ENCODE assay signal across 8 cellular contexts in the genomic region with DNA sequence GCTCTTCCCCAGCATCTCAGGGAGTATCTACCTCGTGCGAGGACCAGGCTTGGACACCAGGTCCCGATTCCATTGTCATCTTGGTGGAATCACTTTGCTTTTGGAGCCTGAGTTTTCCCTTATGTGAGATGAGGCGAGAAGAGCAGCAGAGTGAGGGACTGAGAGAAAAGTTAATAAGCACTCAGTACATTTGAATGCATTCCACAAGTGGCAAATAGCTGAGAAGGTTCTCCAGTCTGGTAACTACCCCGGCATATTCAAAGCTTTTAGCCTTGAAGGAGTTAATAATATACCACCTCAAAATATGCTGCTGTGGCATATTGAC. TPM values are rescaled to one million over a fixed set of nuclear protein-coding genes. Genes with fewer than 3 reads are reported as not detected.
DNase-seq lines count a peak whose midpoint lies in the region; ATAC-seq and TF ChIP-seq lines count a peak whose summit lies in the region.

No MANE protein-coding gene starts in this region.

- WGBS in gastroesophageal sphincter (ENCODE audit: low coverage in 1 of 2), 2 donors: 43% methylated on average over 5 of the region's 5 CpGs; no CpG with 5 or more reads in 1 of the 2 donors

- H3K4me3 Mint-ChIP-seq in stimulated activated memory B cell treated with anti-CD40 and anti-IgM and Interleukin-4, amounts not matched to agents 10 μg/mL and 1 μg/mL and 100 μg/mL, for 72 hours: peak overlapping the region; percentile 99

- ATAC-seq in gastroesophageal sphincter: no peak
- ATAC-seq in stimulated activated memory B cell treated with anti-CD40 and anti-IgM and Interleukin-4, amounts not matched to agents 10 μg/mL and 1 μg/mL and 100 μg/mL, for 72 hours: no peak

- H3K4me3 ChIP-seq in gastroesophageal sphincter: peak overlapping the region; percentile 66 to 69

- no peaks in the 10 kb centered on the region for H3K9me3 ChIP-seq in gastroesophageal sphincter

- peak; percentile 53 for DNase-seq in NCI-H1105 (lab: John Stamatoyannopoulos, UW)
- no peak for DNase-seq in NCI-H1105 treated with DMSO at 0.1 percent for 48 hours (lab: John Stamatoyannopoulos, UW)
- DNase-seq in KG1 (lab: John Stamatoyannopoulos, UW): no peak
- no peak for DNase-seq in effector CD4-positive, alpha-beta T cell
- DNase-seq in A172 (ENCODE audit: low spot score): no peak

- peaks cover 2 to 26% (median 2%) of the 10 kb centered on the region in 3 donors for H3K4me1 ChIP-seq in gastroesophageal sphincter

- TF ChIP-seq EP300 in gastroesophageal sphincter (IDR thresholded peaks at IDR 0.05): no peak

- peak overlapping the region; percentile 98 for H3K27ac Mint-ChIP-seq in stimulated activated memory B cell treated with anti-CD40 and anti-IgM and Interleukin-4, amounts not matched to agents 10 μg/mL and 1 μg/mL and 100 μg/mL, for 72 hours

- peaks cover 65% of the 10 kb centered on the region for H3K4me1 Mint-ChIP-seq in stimulated activated memory B cell treated with anti-CD40 and anti-IgM and Interleukin-4, amounts not matched to agents 10 μg/mL and 1 μg/mL and 100 μg/mL, for 72 hours

- H3K36me3 ChIP-seq in gastroesophageal sphincter: no peaks in the 10 kb centered on the region

- TF ChIP-seq CTCF in VCaP (conservative IDR thresholded peaks at IDR 0.05) (no peak), gastroesophageal sphincter (IDR thresholded peaks at IDR 0.05) (no peak)

- no peak for TF ChIP-seq POLR2A in gastroesophageal sphincter (IDR thresholded peaks at IDR 0.05)

- H3K27me3 Mint-ChIP-seq in stimulated activated memory B cell treated with anti-CD40 and anti-IgM and Interleukin-4, amounts not matched to agents 10 μg/mL and 1 μg/mL and 100 μg/mL, for 72 hours: no peaks in the 10 kb centered on the region

- no peaks in the 10 kb centered on the region for H3K27me3 ChIP-seq in gastroesophageal sphincter

- H3K27ac ChIP-seq in VCaP (peak overlapping the region; percentile 69), gastroesophageal sphincter (peak overlapping the region; percentile 80 to 96 (median 91))

- H3K9me3 Mint-ChIP-seq in stimulated activated memory B cell treated with anti-CD40 and anti-IgM and Interleukin-4, amounts not matched to agents 10 μg/mL and 1 μg/mL and 100 μg/mL, for 72 hours: no peaks in the 10 kb centered on the region

- H3K36me3 Mint-ChIP-seq in stimulated activated memory B cell treated with anti-CD40 and anti-IgM and Interleukin-4, amounts not matched to agents 10 μg/mL and 1 μg/mL and 100 μg/mL, for 72 hours: no peaks in the 10 kb centered on the region

RNA-seq across cellular contexts. Expression of gene GALC, which starts 0.5 kb away (rescaled TPM):
- total RNA-seq in gastroesophageal sphincter: 10 to 100 TPM; 13.7 to 19.9 (median 16.6) TPM
- not detected in 2 replicates for total RNA-seq in A172 (2014; rRNA removed; shearing (Covaris generic))

RNA-seq across cellular contexts. Expression of gene GPR65, which starts 11.5 kb away (rescaled TPM):
- 1 to 10 TPM in 1 of 4 donors, under 1 TPM in 3; 0.47 to 1.5 (median 0.52) TPM for total RNA-seq in gastroesophageal sphincter
- total RNA-seq in A172 (2014; rRNA removed; shearing (Covaris generic)): not detected in 2 replicates

Comparison
In these comparisons a context has a peak if more than half of its experiments do, and no peak if none do; other contexts are left out.
1. RNA of gene GALC, which starts 0.5 kb away (total RNA-seq): 13.7 to 19.9 TPM in gastroesophageal sphincter; not detected in A172; every median in the first group is over 10 times any median in the second.